In genomic region chr16:73053379-73054130, GRCh38 we compare ENCODE assay signal across 8 cellular contexts. TPM values are rescaled to one million over a fixed set of nuclear protein-coding genes. Genes with fewer than 3 reads are reported as not detected.
DNase-seq lines count a peak whose midpoint lies in the region; ATAC-seq, FAIRE-seq and TF ChIP-seq lines count a peak whose summit lies in the region.

No MANE protein-coding gene starts in this region.

- H3K4me2 ChIP-seq in OCI-LY7 (ENCODE audit: low read length) (peak overlapping the region; percentile 49), fibroblast of lung (ENCODE audit: extremely low read depth, insufficient read depth, low read length) (peak overlapping the region; percentile 85)

- intact Hi-C loops in OCI-LY7 (cut with micrococcal nuclease; ENCODE audit: unreplicated experiment) = loop anchor here (10.0 kb wide), 1 partner anchor 219 kb away; no protein-coding TSS in a partner anchor

- peaks cover 14% of the 10 kb centered on the region for H4K20me1 ChIP-seq in OCI-LY7 (ENCODE audit: insufficient read depth, low read length)
- H4K20me1 ChIP-seq in fibroblast of lung (ENCODE audit: control insufficient read depth, extremely low read depth, insufficient read depth, low read length) = no peaks in the 10 kb centered on the region

- H3K27me3 ChIP-seq in fibroblast of lung (ENCODE audit: control insufficient read depth, insufficient read depth, low read length) = no peaks in the 10 kb centered on the region

- H3K9me3 ChIP-seq in OCI-LY7 (ENCODE audit: low read length) = no peaks in the 10 kb centered on the region
- H3K9me3 ChIP-seq in fibroblast of lung (ENCODE audit: control insufficient read depth, insufficient read depth, low read depth, low read length) = no peaks in the 10 kb centered on the region

- no peak for TF ChIP-seq CTCF in OCI-LY7 (conservative IDR thresholded peaks at IDR 0.05; ENCODE audit: low read length)
- no peak for TF ChIP-seq CTCF in fibroblast of lung (conservative IDR thresholded peaks at IDR 0.05 in 1 of 2, IDR thresholded peaks at IDR 0.05 in 1 of 2; ENCODE audit: low read depth in 1 of 2, low read length in 2 of 2)
- no peak for TF ChIP-seq CTCF in retinal pigment epithelial cell (conservative IDR thresholded peaks at IDR 0.05; ENCODE audit: low read depth, low read length)

- CTCF ChIA-PET in OCI-LY7 (lab: Charles Lee; ENCODE audit: unreplicated experiment) = interaction anchor here (1.0 kb wide), 1 partner anchor 221 kb away, joined by 4 read pairs; no protein-coding TSS in a partner anchor

- no TSS peak for BruUV-seq in OCI-LY7 (replicated peaks; lab: Mats Ljungman, UMichigan)

- TF ChIP-seq POLR2A in H54 (IDR thresholded peaks at IDR 0.05; ENCODE audit: low read depth, low read length) = no peak

- no peaks in the 10 kb centered on the region for H3K36me3 ChIP-seq in OCI-LY7 (ENCODE audit: insufficient read depth, low read length)
- no peaks in the 10 kb centered on the region for H3K36me3 ChIP-seq in fibroblast of lung (ENCODE audit: control insufficient read depth, insufficient read depth, low read length)

- ATAC-seq in GM19452 (IDR thresholded peaks at IDR 0.05; ENCODE audit: unreplicated experiment) (no peak), GM21447 (IDR thresholded peaks at IDR 0.05; ENCODE audit: unreplicated experiment) (no peak), GM18870 (IDR thresholded peaks at IDR 0.05; ENCODE audit: unreplicated experiment) (no peak)

- H2AFZ ChIP-seq in OCI-LY7 (ENCODE audit: low read length) (no peak overlapping the region), fibroblast of lung (ENCODE audit: low read length) (peak overlapping the region; percentile 4)

- H3K79me2 ChIP-seq in OCI-LY7 (ENCODE audit: insufficient read depth, low read depth, low read length) (peaks cover 3% of the 10 kb centered on the region; the same call in 1 of the 2 replicates), fibroblast of lung (ENCODE audit: control insufficient read depth, insufficient read depth, low read length) (peaks cover 89% of the 10 kb centered on the region)

- no peaks in the 10 kb centered on the region for H3K9me2 ChIP-seq in OCI-LY7 (ENCODE audit: insufficient read depth, low read length)

- H3K27ac ChIP-seq in OCI-LY7 (ENCODE audit: low read depth, low read length, poor library complexity, severe bottlenecking) = no peak overlapping the region
- peak overlapping the region; percentile 95 for H3K27ac ChIP-seq in fibroblast of lung (ENCODE audit: insufficient read depth, low read length)

- DNase-seq in H54 (ENCODE audit: insufficient read length, low spot score) (no peak), OCI-LY7 (ENCODE audit: low spot score) (no peak), fibroblast of lung (ENCODE audit: low read depth in 2 of 2) (peak; percentile 65 to 77), retinal pigment epithelial cell (ENCODE audit: low read depth) (no peak), KG1 (lab: John Stamatoyannopoulos, UW) (no peak)

- H3K4me3 ChIP-seq in OCI-LY7 (ENCODE audit: low read depth, low read length, poor library complexity, severe bottlenecking) = no peak overlapping the region
- peak overlapping the region; percentile 13 to 43 (median 36) for H3K4me3 ChIP-seq in fibroblast of lung (replicated peaks in 1 of 4; ENCODE audit: control extremely low read depth in 1 of 4, insufficient read depth in 1 of 4, low read depth in 3 of 4, low read length in 4 of 4)
- H3K4me3 ChIP-seq in retinal pigment epithelial cell (ENCODE audit: low read length) = peak overlapping the region; percentile 21

- H3K4me1 ChIP-seq in OCI-LY7 (ENCODE audit: insufficient read depth, low read length, poor library complexity, severe bottlenecking) (peaks cover 40% of the 10 kb centered on the region), fibroblast of lung (ENCODE audit: control insufficient read depth, extremely low read depth, insufficient read depth, low read length) (peaks cover 43% of the 10 kb centered on the region)

- POLR2A ChIA-PET in OCI-LY7 (lab: Charles Lee) = interaction anchor here (0.5 to 0.7 kb wide), 2 partner anchors 22 to 1226 kb away, joined by 3 read pairs; no protein-coding TSS in a partner anchor

- FAIRE-seq in H54 (lab: Jason Lieb, UNC) = peak; percentile 38

- H3K9ac ChIP-seq in fibroblast of lung (ENCODE audit: insufficient read depth, low read length) = peak overlapping the region; percentile 66

RNA-seq across cellular contexts. Expression of gene ZFHX3, which starts 5.6 kb away (rescaled TPM):
- total RNA-seq in OCI-LY7 (2014; rRNA removed; shearing (Covaris generic)) = 0.77 and 1.3 TPM in 2 replicates
- total RNA-seq in OCI-LY7 (2022) (5.7 and 6.2 TPM in 2 replicates), fibroblast of lung (5.4 and 7.3 TPM in 2 replicates)
- 4.4 and 4.7 TPM in 2 replicates for polyA plus RNA-seq in fibroblast of lung
- polyA plus RNA-seq in fibroblast of lung (2012) = 4.3 and 8.5 TPM in 2 replicates
- polyA minus RNA-seq in fibroblast of lung (ENCODE audit: low replicate concordance) = 21.6 and 25.3 TPM in 2 replicates

Comparison
In these comparisons a context has a peak if more than half of its experiments do, and no peak if none do; other contexts are left out.
1. DNase-seq: peak in fibroblast of lung (2 of 2); none in H54 (single experiment), OCI-LY7 (single experiment), retinal pigment epithelial cell (single experiment) and KG1 (single experiment).